ENCODE assay signal across 1 cellular context in the genomic region with DNA sequence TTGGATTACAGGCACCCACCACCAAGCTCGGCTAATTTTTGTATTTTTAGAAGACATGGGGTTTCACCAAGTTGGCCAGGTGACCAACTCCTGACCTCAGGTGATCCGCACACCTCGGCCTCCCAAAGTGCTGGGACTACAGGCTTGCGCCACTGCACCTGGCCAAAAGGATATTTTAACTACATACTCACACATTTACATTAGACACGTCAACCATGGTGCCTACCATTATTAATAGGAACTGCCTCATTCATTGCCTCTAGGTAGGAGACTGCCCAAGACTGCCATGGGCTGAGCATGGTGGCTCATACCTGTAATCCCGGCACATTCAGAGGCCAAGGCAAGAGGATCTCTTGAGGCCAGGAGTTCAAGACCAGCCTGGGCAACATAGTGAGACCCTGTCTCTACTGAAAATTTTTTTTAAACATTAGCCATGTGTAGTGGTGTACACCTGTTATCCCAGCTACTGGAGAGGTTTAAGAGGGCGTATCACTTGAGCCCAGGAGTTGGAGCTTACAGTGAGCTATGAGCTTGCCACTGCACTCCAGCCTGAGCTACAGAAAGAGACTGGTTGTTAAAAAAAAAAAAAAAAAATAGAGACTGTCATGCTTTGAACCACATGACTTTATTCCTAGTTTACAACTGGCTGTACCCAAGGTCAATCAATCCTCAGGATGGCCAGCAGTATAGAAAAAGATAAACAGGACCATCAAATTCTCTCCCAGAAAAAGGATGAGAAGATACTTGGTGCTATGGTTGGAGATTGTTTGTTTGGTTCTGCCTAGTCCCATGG.
TF ChIP-seq lines count a peak whose summit lies in the region.

No MANE protein-coding gene starts in this region.

TF ChIP-seq in H1, 55 proteins besides CTCF, POLR2A, EP300 and RAD21:
- TF ChIP-seq RXRA (IDR thresholded peaks at IDR 0.05; ENCODE audit: insufficient read depth, low read depth, low read length) (no peak), CTBP2 (IDR thresholded peaks at IDR 0.05; ENCODE audit: borderline replicate concordance, insufficient read depth, insufficient read length, low read length) (no peak), RNF2 (IDR thresholded peaks at IDR 0.05; ENCODE audit: borderline replicate concordance, low read depth, low read length, missing control alignments, poor library complexity, severe bottlenecking) (no peak), SRF (IDR thresholded peaks at IDR 0.05; ENCODE audit: low read depth, low read length) (no peak), KDM4A (IDR thresholded peaks at IDR 0.05; ENCODE audit: low read depth, low read length, severe bottlenecking) (no peak), BCL11A (IDR thresholded peaks at IDR 0.05; ENCODE audit: low read depth in 2 of 2, low read length in 2 of 2) (no peak)
